8 cellular contexts compared by ENCODE assay signal in the genomic region with DNA sequence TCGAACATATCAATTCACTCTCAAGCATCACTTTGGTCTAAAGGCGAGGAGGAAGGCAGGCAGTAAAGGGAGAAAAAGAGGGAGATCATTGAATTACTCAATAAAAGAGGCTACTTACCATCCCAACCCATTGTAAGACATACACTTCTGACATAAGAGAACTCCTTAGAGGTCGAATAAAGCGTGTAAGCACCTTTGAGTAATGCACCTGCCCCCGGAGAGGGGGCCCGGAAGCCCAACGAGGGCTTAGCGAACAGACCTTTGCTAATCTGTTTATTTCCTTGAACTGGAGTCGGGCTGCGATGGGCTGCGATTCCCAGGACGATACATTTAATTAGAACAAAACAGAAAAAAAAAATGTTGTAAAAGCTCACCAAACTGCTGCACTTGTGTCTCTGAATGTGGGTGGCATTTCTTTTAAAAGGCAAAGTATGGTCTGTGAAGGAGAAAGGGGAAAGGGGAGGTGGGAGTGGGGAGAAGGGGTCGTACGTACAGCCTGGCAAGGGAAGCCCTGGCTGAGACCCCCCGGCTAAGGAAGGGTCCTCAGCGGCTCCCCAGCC. TPM values are rescaled to one million over a fixed set of nuclear protein-coding genes. Genes with fewer than 3 reads are reported as not detected.
DNase-seq lines count a peak whose midpoint lies in the region; ATAC-seq and TF ChIP-seq lines count a peak whose summit lies in the region.

No MANE protein-coding gene starts in this region.

- H3K4me2 ChIP-seq in Loucy (ENCODE audit: low read depth, low read length, poor library complexity, severe bottlenecking): peak overlapping the region; percentile 82

- no peak for ATAC-seq in CD4-positive, CD25-positive, alpha-beta regulatory T cell (ENCODE audit: low read depth in 2 of 2)
- no peak for ATAC-seq in activated T-cell treated with anti-CD3 and anti-CD28 coated beads, Interleukin-2, amount 50 U/mL, for 4 hours
- no peak for ATAC-seq in GM21786 (IDR thresholded peaks at IDR 0.05; ENCODE audit: unreplicated experiment)
- ATAC-seq in GM18870 (IDR thresholded peaks at IDR 0.05; ENCODE audit: unreplicated experiment): no peak
- ATAC-seq in HG02678 (IDR thresholded peaks at IDR 0.05; ENCODE audit: unreplicated experiment): no peak

- H3K27ac ChIP-seq in CD4-positive, CD25-positive, alpha-beta regulatory T cell (ENCODE audit: insufficient read depth, low read length, poor library complexity, severe bottlenecking): peak overlapping the region; percentile 100

- no peak overlapping the region for H2AFZ ChIP-seq in Loucy (ENCODE audit: low read length)

- H3K27ac Mint-ChIP-seq in CD4-positive, CD25-positive, alpha-beta regulatory T cell: peak overlapping the region; percentile 99 to 100 (median 100)

- H3K27me3 Mint-ChIP-seq in CD4-positive, CD25-positive, alpha-beta regulatory T cell: peaks cover 12% of the 10 kb centered on the region
- no peaks in the 10 kb centered on the region for H3K27me3 Mint-ChIP-seq in activated T-cell treated with anti-CD3 and anti-CD28 coated beads, Interleukin-2, amount 50 U/mL, for 4 hours (ENCODE audit: low read depth)

- peaks cover 9% of the 10 kb centered on the region for H4K20me1 ChIP-seq in Loucy (ENCODE audit: insufficient read depth, low read length, poor library complexity, severe bottlenecking)

- H3K9ac ChIP-seq in Loucy (ENCODE audit: low read depth, low read length, poor library complexity, severe bottlenecking): peak overlapping the region; percentile 100

- H3K4me3 ChIP-seq in CD4-positive, CD25-positive, alpha-beta regulatory T cell (ENCODE audit: low read depth, low read length): peak overlapping the region; percentile 99
- H3K4me3 ChIP-seq in Loucy (ENCODE audit: low read length, poor library complexity, severe bottlenecking) (peak overlapping the region; percentile 99), fibroblast of mammary gland (ENCODE audit: control insufficient read depth, low read depth, low read length) (peak overlapping the region; percentile 83)

- H3K36me3 Mint-ChIP-seq in CD4-positive, CD25-positive, alpha-beta regulatory T cell: peaks cover 19% of the 10 kb centered on the region
- H3K36me3 Mint-ChIP-seq in activated T-cell treated with anti-CD3 and anti-CD28 coated beads, Interleukin-2, amount 50 U/mL, for 4 hours (ENCODE audit: insufficient read depth): peaks cover 23% of the 10 kb centered on the region

- H3K9me3 Mint-ChIP-seq in CD4-positive, CD25-positive, alpha-beta regulatory T cell: peaks cover 0 to 3% (median 0%) of the 10 kb centered on the region in 7 donors
- no peaks in the 10 kb centered on the region for H3K9me3 Mint-ChIP-seq in activated T-cell treated with anti-CD3 and anti-CD28 coated beads, Interleukin-2, amount 50 U/mL, for 4 hours

- no peak for TF ChIP-seq CTCF in Loucy (conservative IDR thresholded peaks at IDR 0.05; ENCODE audit: low read length)
- no peak for TF ChIP-seq CTCF in fibroblast of mammary gland (conservative IDR thresholded peaks at IDR 0.05; ENCODE audit: control insufficient read depth, insufficient read depth, low read depth, low read length)

- H3K9me3 ChIP-seq in CD4-positive, CD25-positive, alpha-beta regulatory T cell (ENCODE audit: control insufficient read depth in 2 of 2, low read length in 2 of 2): no peaks in the 10 kb centered on the region
- H3K9me3 ChIP-seq in Loucy (ENCODE audit: insufficient read depth, low read depth, low read length): no peaks in the 10 kb centered on the region

- DNase-seq in CD4-positive, CD25-positive, alpha-beta regulatory T cell: peak; percentile 33 to 80 (median 48)
- peak; percentile 62 for DNase-seq in activated T-cell treated with anti-CD3 and anti-CD28 coated beads, Interleukin-2, amount 50 U/mL, for 4 hours
- DNase-seq in fibroblast of mammary gland (ENCODE audit: low read depth) (no peak), retina (peak; percentile 20)

- H3K36me3 ChIP-seq in CD4-positive, CD25-positive, alpha-beta regulatory T cell (ENCODE audit: control insufficient read depth, insufficient read depth, low read length): peaks cover 5% of the 10 kb centered on the region
- H3K36me3 ChIP-seq in Loucy (ENCODE audit: insufficient read depth, low read length): peaks cover 12% of the 10 kb centered on the region

- H3K79me2 ChIP-seq in Loucy (ENCODE audit: insufficient read depth, low read length): peaks cover 70% of the 10 kb centered on the region

- H3F3A ChIP-seq in Loucy (ENCODE audit: low read depth): peaks cover 25% of the 10 kb centered on the region

- H3K4me3 Mint-ChIP-seq in CD4-positive, CD25-positive, alpha-beta regulatory T cell: peak overlapping the region; percentile 90 to 100 (median 99)
- peak overlapping the region; percentile 95 for H3K4me3 Mint-ChIP-seq in activated T-cell treated with anti-CD3 and anti-CD28 coated beads, Interleukin-2, amount 50 U/mL, for 4 hours

- no peaks in the 10 kb centered on the region for H3K27me3 ChIP-seq in CD4-positive, CD25-positive, alpha-beta regulatory T cell (ENCODE audit: control insufficient read depth, insufficient read depth, low read length)
- H3K27me3 ChIP-seq in Loucy (ENCODE audit: insufficient read depth, low read length, poor library complexity, severe bottlenecking): peaks cover 19% of the 10 kb centered on the region

- H3K4me1 ChIP-seq in CD4-positive, CD25-positive, alpha-beta regulatory T cell (ENCODE audit: control insufficient read depth, insufficient read depth, low read length, poor library complexity, severe bottlenecking): peaks cover 62% of the 10 kb centered on the region
- H3K4me1 ChIP-seq in Loucy (ENCODE audit: insufficient read depth, low read length, poor library complexity, severe bottlenecking): peaks cover 54% of the 10 kb centered on the region

- no peaks in the 10 kb centered on the region for H3K9me2 ChIP-seq in Loucy (replicated peaks; ENCODE audit: low read depth, low read length)

- peaks cover 29 to 61% (median 51%) of the 10 kb centered on the region in 4 donors for H3K4me1 Mint-ChIP-seq in CD4-positive, CD25-positive, alpha-beta regulatory T cell
- H3K4me1 Mint-ChIP-seq in activated T-cell treated with anti-CD3 and anti-CD28 coated beads, Interleukin-2, amount 50 U/mL, for 4 hours (ENCODE audit: low read depth): peaks cover 56% of the 10 kb centered on the region

RNA-seq across cellular contexts. Expression of a gene that starts 3.0 kb away (rescaled TPM):
- 84.7 TPM for total RNA-seq in CD4-positive, CD25-positive, alpha-beta regulatory T cell
- polyA plus RNA-seq in CD4-positive, CD25-positive, alpha-beta regulatory T cell: under 1 TPM; 0.58 to 0.84 (median 0.69) TPM
- total RNA-seq in activated T-cell treated with anti-CD3 and anti-CD28 coated beads, Interleukin-2, amount 50 U/mL, for 4 hours: 10 to 100 TPM; 77.7 to 91.6 (median 90.4) TPM

RNA-seq across cellular contexts. Expression of a gene that starts 20.0 kb away (rescaled TPM):
- total RNA-seq in CD4-positive, CD25-positive, alpha-beta regulatory T cell: 45.5 TPM
- 100 to 1,000 TPM; 106 to 127 (median 115) TPM for polyA plus RNA-seq in CD4-positive, CD25-positive, alpha-beta regulatory T cell
- total RNA-seq in activated T-cell treated with anti-CD3 and anti-CD28 coated beads, Interleukin-2, amount 50 U/mL, for 4 hours: 100 to 1,000 TPM in 1 of 3 donors, 10 to 100 TPM in 2; 90.0 to 112 (median 99.3) TPM
